8 cellular contexts compared by ENCODE assay signal in genomic region chr20:17570347-17571152, GRCh38.
A peak's percentile ranks its signal among the peaks of the same experiment; 100 is the strongest.
DNase-seq lines count a peak whose midpoint lies in the region; ATAC-seq lines count a peak whose summit lies in the region.

No MANE protein-coding gene starts in this region.

- H3K4me3 Mint-ChIP-seq in T-helper 2 cell treated with Interferon-gamma antibody and Interleukin-4, amounts not matched to agents 5 μg/mL and 100 μg/mL, for 36 hours: peak overlapping the region; percentile 94
- peak overlapping the region; percentile 93 for H3K4me3 Mint-ChIP-seq in dendritic cell treated with granulocyte-macrophage colony-stimulating factor and Interleukin-4, amounts not matched to agents 40 ng/mL and 50 ng/mL, for 4 days
- H3K4me3 Mint-ChIP-seq in stimulated activated naive B cell treated with anti-CD40 and anti-IgM and Interleukin-4, amounts not matched to agents 10 μg/mL and 1 μg/mL and 100 μg/mL, for 72 hours: peak overlapping the region; percentile 85 to 97

- ATAC-seq in stimulated activated naive B cell treated with anti-CD40 and anti-IgM and Interleukin-4, amounts not matched to agents 10 μg/mL and 1 μg/mL and 100 μg/mL, for 72 hours (replicated peaks): peak; percentile 52 to 58

- H3K36me3 Mint-ChIP-seq in T-helper 2 cell treated with Interferon-gamma antibody and Interleukin-4, amounts not matched to agents 5 μg/mL and 100 μg/mL, for 36 hours (ENCODE audit: low read depth): peaks cover 7% of the 10 kb centered on the region
- peaks cover 16% of the 10 kb centered on the region for H3K36me3 Mint-ChIP-seq in dendritic cell treated with granulocyte-macrophage colony-stimulating factor and Interleukin-4, amounts not matched to agents 40 ng/mL and 50 ng/mL, for 4 days (ENCODE audit: low read depth)
- peaks cover 0 to 2% of the 10 kb centered on the region in 2 donors for H3K36me3 Mint-ChIP-seq in stimulated activated naive B cell treated with anti-CD40 and anti-IgM and Interleukin-4, amounts not matched to agents 10 μg/mL and 1 μg/mL and 100 μg/mL, for 72 hours

- peak overlapping the region; percentile 91 for H3K27ac Mint-ChIP-seq in T-helper 2 cell treated with Interferon-gamma antibody and Interleukin-4, amounts not matched to agents 5 μg/mL and 100 μg/mL, for 36 hours
- H3K27ac Mint-ChIP-seq in dendritic cell treated with granulocyte-macrophage colony-stimulating factor and Interleukin-4, amounts not matched to agents 40 ng/mL and 50 ng/mL, for 4 days: peak overlapping the region; percentile 81
- H3K27ac Mint-ChIP-seq in stimulated activated naive B cell treated with anti-CD40 and anti-IgM and Interleukin-4, amounts not matched to agents 10 μg/mL and 1 μg/mL and 100 μg/mL, for 72 hours: peak overlapping the region; percentile 79

- no peaks in the 10 kb centered on the region; the same call in 1 of the 2 replicates for H3K9me3 ChIP-seq in HAP-1

- peaks cover 39% of the 10 kb centered on the region for H3K4me1 ChIP-seq in HAP-1

- H3K4me1 Mint-ChIP-seq in T-helper 2 cell treated with Interferon-gamma antibody and Interleukin-4, amounts not matched to agents 5 μg/mL and 100 μg/mL, for 36 hours (ENCODE audit: low read depth): peaks cover 22% of the 10 kb centered on the region
- H3K4me1 Mint-ChIP-seq in dendritic cell treated with granulocyte-macrophage colony-stimulating factor and Interleukin-4, amounts not matched to agents 40 ng/mL and 50 ng/mL, for 4 days (ENCODE audit: low read depth): peaks cover 26% of the 10 kb centered on the region
- H3K4me1 Mint-ChIP-seq in stimulated activated naive B cell treated with anti-CD40 and anti-IgM and Interleukin-4, amounts not matched to agents 10 μg/mL and 1 μg/mL and 100 μg/mL, for 72 hours: peaks cover 13 to 18% of the 10 kb centered on the region in 2 donors

- H3K9me3 Mint-ChIP-seq in T-helper 2 cell treated with Interferon-gamma antibody and Interleukin-4, amounts not matched to agents 5 μg/mL and 100 μg/mL, for 36 hours: no peaks in the 10 kb centered on the region
- H3K9me3 Mint-ChIP-seq in dendritic cell treated with granulocyte-macrophage colony-stimulating factor and Interleukin-4, amounts not matched to agents 40 ng/mL and 50 ng/mL, for 4 days: no peaks in the 10 kb centered on the region
- H3K9me3 Mint-ChIP-seq in stimulated activated naive B cell treated with anti-CD40 and anti-IgM and Interleukin-4, amounts not matched to agents 10 μg/mL and 1 μg/mL and 100 μg/mL, for 72 hours: peaks cover 0 to 2% of the 10 kb centered on the region in 2 donors

- H3K27me3 ChIP-seq in HAP-1 (ENCODE audit: low read depth): no peaks in the 10 kb centered on the region

- no peaks in the 10 kb centered on the region; the same call in 1 of the 2 replicates for H3K36me3 ChIP-seq in HAP-1 (replicated peaks)

- intact Hi-C loops in dendritic cell treated with granulocyte-macrophage colony-stimulating factor and Interleukin-4, amounts not matched to agents 40 ng/mL and 50 ng/mL, for 4 days (cut with micrococcal nuclease): loop anchor here (5.0 kb wide), 1 partner anchor 112 kb away; the partner anchor contains the start of gene RRBP1

- peaks cover 13% of the 10 kb centered on the region for H3K27me3 Mint-ChIP-seq in T-helper 2 cell treated with Interferon-gamma antibody and Interleukin-4, amounts not matched to agents 5 μg/mL and 100 μg/mL, for 36 hours (ENCODE audit: low read depth)
- peaks cover 23% of the 10 kb centered on the region for H3K27me3 Mint-ChIP-seq in dendritic cell treated with granulocyte-macrophage colony-stimulating factor and Interleukin-4, amounts not matched to agents 40 ng/mL and 50 ng/mL, for 4 days
- peaks cover 8 to 12% of the 10 kb centered on the region in 2 donors for H3K27me3 Mint-ChIP-seq in stimulated activated naive B cell treated with anti-CD40 and anti-IgM and Interleukin-4, amounts not matched to agents 10 μg/mL and 1 μg/mL and 100 μg/mL, for 72 hours

- peak overlapping the region; percentile 85 for H3K4me3 ChIP-seq in HAP-1

- in situ Hi-C loops in HAP-1 (cut with MboI; ENCODE audit: low sequenced_read_pairs): no loop called here

- DNase-seq in activated CD4-positive, CD25-positive, alpha-beta regulatory T cell (lab: John Stamatoyannopoulos, UW): peak in 3 of 4 experiments; percentile 19 to 31 (median 21)
- no peak for DNase-seq in activated CD4-positive, CD25-positive, alpha-beta regulatory T cell treated with anti-CD3 and anti-CD28 coated beads, Interleukin-2, amount 50 U/mL, for 72 hours
- DNase-seq in HAP-1 (ENCODE audit: low spot score in 2 of 2) (peak; percentile 72 to 73), LoVo (ENCODE audit: low spot score) (peak; percentile 39), left kidney (ENCODE audit: low read depth, low spot score) (peak; percentile 87)
- DNase-seq in T-helper 2 cell treated with Interferon-gamma antibody and Interleukin-4, amounts not matched to agents 5 μg/mL and 100 μg/mL, for 36 hours (ENCODE audit: low spot score): peak; percentile 27
- DNase-seq in stimulated activated naive B cell treated with anti-CD40 and anti-IgM and Interleukin-4, amounts not matched to agents 10 μg/mL and 1 μg/mL and 100 μg/mL, for 72 hours: peak; percentile 7
